1 cellular context compared by ENCODE assay signal in genomic region chr2:216108967-216109921, GRCh38.
A peak's percentile ranks its signal among the peaks of the same experiment; 100 is the strongest.
TF ChIP-seq lines count a peak whose summit lies in the region.

Gene XRCC5 (plus strand): TSS chr2:216109348. CDS start chr2:216109437, 89 bp downstream.

TF ChIP-seq in K562, 482 proteins besides CTCF, POLR2A, EP300 and RAD21 (continued from another document and continues in another):
- TF ChIP-seq, protein P1, sequence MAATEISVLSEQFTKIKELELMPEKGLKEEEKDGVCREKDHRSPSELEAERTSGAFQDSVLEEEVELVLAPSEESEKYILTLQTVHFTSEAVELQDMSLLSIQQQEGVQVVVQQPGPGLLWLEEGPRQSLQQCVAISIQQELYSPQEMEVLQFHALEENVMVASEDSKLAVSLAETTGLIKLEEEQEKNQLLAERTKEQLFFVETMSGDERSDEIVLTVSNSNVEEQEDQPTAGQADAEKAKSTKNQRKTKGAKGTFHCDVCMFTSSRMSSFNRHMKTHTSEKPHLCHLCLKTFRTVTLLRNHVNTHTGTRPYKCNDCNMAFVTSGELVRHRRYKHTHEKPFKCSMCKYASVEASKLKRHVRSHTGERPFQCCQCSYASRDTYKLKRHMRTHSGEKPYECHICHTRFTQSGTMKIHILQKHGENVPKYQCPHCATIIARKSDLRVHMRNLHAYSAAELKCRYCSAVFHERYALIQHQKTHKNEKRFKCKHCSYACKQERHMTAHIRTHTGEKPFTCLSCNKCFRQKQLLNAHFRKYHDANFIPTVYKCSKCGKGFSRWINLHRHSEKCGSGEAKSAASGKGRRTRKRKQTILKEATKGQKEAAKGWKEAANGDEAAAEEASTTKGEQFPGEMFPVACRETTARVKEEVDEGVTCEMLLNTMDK (IDR thresholded peaks at IDR 0.05; ENCODE audit: borderline replicate concordance, insufficient read depth, low read depth, low read length, poor library complexity, severe bottlenecking) = no peak
- TF ChIP-seq TRIM28 (IDR thresholded peaks at IDR 0.05) = no peak
- no peak for TF ChIP-seq NFATC3 (IDR thresholded peaks at IDR 0.05)
- no peak for TF ChIP-seq RBM25 (IDR thresholded peaks at IDR 0.05; ENCODE audit: low read depth, low read length, severe bottlenecking)
- TF ChIP-seq, protein P2, sequence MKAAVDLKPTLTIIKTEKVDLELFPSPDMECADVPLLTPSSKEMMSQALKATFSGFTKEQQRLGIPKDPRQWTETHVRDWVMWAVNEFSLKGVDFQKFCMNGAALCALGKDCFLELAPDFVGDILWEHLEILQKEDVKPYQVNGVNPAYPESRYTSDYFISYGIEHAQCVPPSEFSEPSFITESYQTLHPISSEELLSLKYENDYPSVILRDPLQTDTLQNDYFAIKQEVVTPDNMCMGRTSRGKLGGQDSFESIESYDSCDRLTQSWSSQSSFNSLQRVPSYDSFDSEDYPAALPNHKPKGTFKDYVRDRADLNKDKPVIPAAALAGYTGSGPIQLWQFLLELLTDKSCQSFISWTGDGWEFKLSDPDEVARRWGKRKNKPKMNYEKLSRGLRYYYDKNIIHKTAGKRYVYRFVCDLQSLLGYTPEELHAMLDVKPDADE (conservative IDR thresholded peaks at IDR 0.05; ENCODE audit: control insufficient read depth, low read depth, low read length) = 0 out of 2 replicates have a peak, but pooled peaks have one; percentile 48
- peak; percentile 100 for TF ChIP-seq HNRNPLL (IDR thresholded peaks at IDR 0.05; ENCODE audit: low read depth, low read length, poor library complexity, severe bottlenecking)
- TF ChIP-seq KDM5B (IDR thresholded peaks at IDR 0.05; ENCODE audit: insufficient replicate concordance, low read depth, low read length) = peak; percentile 67
- no peak for TF ChIP-seq ELK1 (CRISPR knock-in tag; IDR thresholded peaks at IDR 0.05)
- 0 out of 2 replicates have a peak, but pooled peaks have one; percentile 36 for TF ChIP-seq XRCC5 (IDR thresholded peaks at IDR 0.05; ENCODE audit: low read depth, low read length)
- peak; percentile 75 for TF ChIP-seq L3MBTL2 (IDR thresholded peaks at IDR 0.05)
- no peak for TF ChIP-seq ZNF3 (CRISPR knock-in tag; IDR thresholded peaks at IDR 0.05)
- TF ChIP-seq POLR2H (tag; IDR thresholded peaks at IDR 0.05; ENCODE audit: low read depth) = peak; percentile 80
- TF ChIP-seq, protein P3, sequence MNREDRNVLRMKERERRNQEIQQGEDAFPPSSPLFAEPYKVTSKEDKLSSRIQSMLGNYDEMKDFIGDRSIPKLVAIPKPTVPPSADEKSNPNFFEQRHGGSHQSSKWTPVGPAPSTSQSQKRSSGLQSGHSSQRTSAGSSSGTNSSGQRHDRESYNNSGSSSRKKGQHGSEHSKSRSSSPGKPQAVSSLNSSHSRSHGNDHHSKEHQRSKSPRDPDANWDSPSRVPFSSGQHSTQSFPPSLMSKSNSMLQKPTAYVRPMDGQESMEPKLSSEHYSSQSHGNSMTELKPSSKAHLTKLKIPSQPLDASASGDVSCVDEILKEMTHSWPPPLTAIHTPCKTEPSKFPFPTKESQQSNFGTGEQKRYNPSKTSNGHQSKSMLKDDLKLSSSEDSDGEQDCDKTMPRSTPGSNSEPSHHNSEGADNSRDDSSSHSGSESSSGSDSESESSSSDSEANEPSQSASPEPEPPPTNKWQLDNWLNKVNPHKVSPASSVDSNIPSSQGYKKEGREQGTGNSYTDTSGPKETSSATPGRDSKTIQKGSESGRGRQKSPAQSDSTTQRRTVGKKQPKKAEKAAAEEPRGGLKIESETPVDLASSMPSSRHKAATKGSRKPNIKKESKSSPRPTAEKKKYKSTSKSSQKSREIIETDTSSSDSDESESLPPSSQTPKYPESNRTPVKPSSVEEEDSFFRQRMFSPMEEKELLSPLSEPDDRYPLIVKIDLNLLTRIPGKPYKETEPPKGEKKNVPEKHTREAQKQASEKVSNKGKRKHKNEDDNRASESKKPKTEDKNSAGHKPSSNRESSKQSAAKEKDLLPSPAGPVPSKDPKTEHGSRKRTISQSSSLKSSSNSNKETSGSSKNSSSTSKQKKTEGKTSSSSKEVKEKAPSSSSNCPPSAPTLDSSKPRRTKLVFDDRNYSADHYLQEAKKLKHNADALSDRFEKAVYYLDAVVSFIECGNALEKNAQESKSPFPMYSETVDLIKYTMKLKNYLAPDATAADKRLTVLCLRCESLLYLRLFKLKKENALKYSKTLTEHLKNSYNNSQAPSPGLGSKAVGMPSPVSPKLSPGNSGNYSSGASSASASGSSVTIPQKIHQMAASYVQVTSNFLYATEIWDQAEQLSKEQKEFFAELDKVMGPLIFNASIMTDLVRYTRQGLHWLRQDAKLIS (CRISPR knock-in tag; IDR thresholded peaks at IDR 0.05) = peak; percentile 84; the same call in 1 of the 2 replicates
- no peak for TF ChIP-seq STAT5A (IDR thresholded peaks at IDR 0.05; ENCODE audit: borderline replicate concordance, low read length)
- no peak for TF ChIP-seq GTF2B (IDR thresholded peaks at IDR 0.05; ENCODE audit: extremely low read depth, insufficient read length)
- TF ChIP-seq TAF7 (tag; IDR thresholded peaks at IDR 0.05) = peak; percentile 62; the same call in 1 of the 2 replicates
- TF ChIP-seq, protein P4, sequence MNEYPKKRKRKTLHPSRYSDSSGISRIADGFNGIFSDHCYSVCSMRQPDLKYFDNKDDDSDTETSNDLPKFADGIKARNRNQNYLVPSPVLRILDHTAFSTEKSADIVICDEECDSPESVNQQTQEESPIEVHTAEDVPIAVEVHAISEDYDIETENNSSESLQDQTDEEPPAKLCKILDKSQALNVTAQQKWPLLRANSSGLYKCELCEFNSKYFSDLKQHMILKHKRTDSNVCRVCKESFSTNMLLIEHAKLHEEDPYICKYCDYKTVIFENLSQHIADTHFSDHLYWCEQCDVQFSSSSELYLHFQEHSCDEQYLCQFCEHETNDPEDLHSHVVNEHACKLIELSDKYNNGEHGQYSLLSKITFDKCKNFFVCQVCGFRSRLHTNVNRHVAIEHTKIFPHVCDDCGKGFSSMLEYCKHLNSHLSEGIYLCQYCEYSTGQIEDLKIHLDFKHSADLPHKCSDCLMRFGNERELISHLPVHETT (CRISPR knock-in tag; conservative IDR thresholded peaks at IDR 0.05 in 1 of 2, IDR thresholded peaks at IDR 0.05 in 1 of 2) = peak in 1 of 2 experiments; percentile 48; a peak in 2 of 4 replicates
- TF ChIP-seq NCOR1 (IDR thresholded peaks at IDR 0.05) = no peak
- no peak for TF ChIP-seq ZBTB43 (CRISPR knock-in tag; IDR thresholded peaks at IDR 0.05)
- peak; percentile 81; the same call in 1 of the 2 replicates for TF ChIP-seq KAT7 (CRISPR knock-in tag; IDR thresholded peaks at IDR 0.05; ENCODE audit: borderline replicate concordance)
- TF ChIP-seq MTA2 (IDR thresholded peaks at IDR 0.05; ENCODE audit: low read depth) = no peak
- TF ChIP-seq ZC3H8 (IDR thresholded peaks at IDR 0.05) = no peak
- no peak for TF ChIP-seq ILK (tag; IDR thresholded peaks at IDR 0.05; ENCODE audit: borderline replicate concordance, low read depth)
- TF ChIP-seq ATF1 (CRISPR knock-in tag; IDR thresholded peaks at IDR 0.05) = no peak
- TF ChIP-seq ATF1 (tag; IDR thresholded peaks at IDR 0.05) = peak; percentile 20; the same call in 1 of the 2 replicates
- TF ChIP-seq NFRKB (IDR thresholded peaks at IDR 0.05; ENCODE audit: low read depth) = peak; percentile 61; the same call in 1 of the 2 replicates
- TF ChIP-seq YY1 (IDR thresholded peaks at IDR 0.05; ENCODE audit: borderline replicate concordance in 1 of 3, control insufficient read depth in 1 of 3, extremely low read depth in 1 of 3, insufficient read depth in 3 of 3, insufficient read length in 1 of 3, insufficient replicate concordance in 2 of 3, low read depth in 1 of 3, low read length in 2 of 3) = no peak
- no peak for TF ChIP-seq E2F5 (CRISPR knock-in tag; IDR thresholded peaks at IDR 0.05)
- TF ChIP-seq, protein P5, sequence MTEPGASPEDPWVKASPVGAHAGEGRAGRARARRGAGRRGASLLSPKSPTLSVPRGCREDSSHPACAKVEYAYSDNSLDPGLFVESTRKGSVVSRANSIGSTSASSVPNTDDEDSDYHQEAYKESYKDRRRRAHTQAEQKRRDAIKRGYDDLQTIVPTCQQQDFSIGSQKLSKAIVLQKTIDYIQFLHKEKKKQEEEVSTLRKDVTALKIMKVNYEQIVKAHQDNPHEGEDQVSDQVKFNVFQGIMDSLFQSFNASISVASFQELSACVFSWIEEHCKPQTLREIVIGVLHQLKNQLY (CRISPR knock-in tag; conservative IDR thresholded peaks at IDR 0.05) = no peak
- TF ChIP-seq, protein P6, sequence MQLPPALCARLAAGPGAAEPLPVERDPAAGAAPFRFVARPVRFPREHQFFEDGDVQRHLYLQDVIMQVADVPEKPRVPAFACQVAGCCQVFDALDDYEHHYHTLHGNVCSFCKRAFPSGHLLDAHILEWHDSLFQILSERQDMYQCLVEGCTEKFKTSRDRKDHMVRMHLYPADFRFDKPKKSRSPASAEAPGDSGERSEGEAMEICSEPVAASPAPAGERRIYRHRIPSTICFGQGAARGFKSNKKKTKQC (CRISPR knock-in tag; IDR thresholded peaks at IDR 0.05) = peak; percentile 52; the same call in 1 of the 2 replicates
- no peak for TF ChIP-seq ZNF77 (CRISPR knock-in tag; IDR thresholded peaks at IDR 0.05)
- TF ChIP-seq POLR2B (IDR thresholded peaks at IDR 0.05; ENCODE audit: low read depth, partially characterized antibody) = peak; percentile 96
- TF ChIP-seq FOXP4 (CRISPR knock-in tag; IDR thresholded peaks at IDR 0.05; ENCODE audit: borderline replicate concordance) = peak; percentile 23; the same call in 1 of the 2 replicates
- TF ChIP-seq, protein P7, sequence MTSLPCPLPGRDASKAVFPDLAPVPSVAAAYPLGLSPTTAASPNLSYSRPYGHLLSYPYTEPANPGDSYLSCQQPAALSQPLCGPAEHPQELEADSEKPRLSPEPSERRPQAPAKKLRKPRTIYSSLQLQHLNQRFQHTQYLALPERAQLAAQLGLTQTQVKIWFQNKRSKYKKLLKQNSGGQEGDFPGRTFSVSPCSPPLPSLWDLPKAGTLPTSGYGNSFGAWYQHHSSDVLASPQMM (CRISPR knock-in tag; IDR thresholded peaks at IDR 0.05) = no peak
- no peak for TF ChIP-seq TEAD4 (IDR thresholded peaks at IDR 0.05; ENCODE audit: low read length)
- no peak for TF ChIP-seq TEAD4 (CRISPR knock-in tag; IDR thresholded peaks at IDR 0.05; ENCODE audit: borderline replicate concordance)
- TF ChIP-seq RBFOX2 (IDR thresholded peaks at IDR 0.05; ENCODE audit: low read depth, low read length) = peak; percentile 94
- peak; percentile 77 for TF ChIP-seq PHF20 (IDR thresholded peaks at IDR 0.05; ENCODE audit: partially characterized antibody)
- TF ChIP-seq RBBP5 (IDR thresholded peaks at IDR 0.05; ENCODE audit: borderline replicate concordance, insufficient read depth, low read length, poor library complexity, severe bottlenecking) = peak; percentile 68
- TF ChIP-seq RHOXF2B (CRISPR knock-in tag; conservative IDR thresholded peaks at IDR 0.05) = no peak
- peak in 1 of 2 experiments; percentile 80; a peak in 2 of 4 replicates for TF ChIP-seq KDM4B (IDR thresholded peaks at IDR 0.05; ENCODE audit: borderline replicate concordance in 2 of 2, low read depth in 1 of 2)
- TF ChIP-seq, protein P8, sequence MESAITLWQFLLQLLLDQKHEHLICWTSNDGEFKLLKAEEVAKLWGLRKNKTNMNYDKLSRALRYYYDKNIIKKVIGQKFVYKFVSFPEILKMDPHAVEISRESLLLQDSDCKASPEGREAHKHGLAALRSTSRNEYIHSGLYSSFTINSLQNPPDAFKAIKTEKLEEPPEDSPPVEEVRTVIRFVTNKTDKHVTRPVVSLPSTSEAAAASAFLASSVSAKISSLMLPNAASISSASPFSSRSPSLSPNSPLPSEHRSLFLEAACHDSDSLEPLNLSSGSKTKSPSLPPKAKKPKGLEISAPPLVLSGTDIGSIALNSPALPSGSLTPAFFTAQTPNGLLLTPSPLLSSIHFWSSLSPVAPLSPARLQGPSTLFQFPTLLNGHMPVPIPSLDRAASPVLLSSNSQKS (CRISPR knock-in tag; IDR thresholded peaks at IDR 0.05) = no peak
- TF ChIP-seq ZNF184 (CRISPR knock-in tag; IDR thresholded peaks at IDR 0.05) = no peak
- TF ChIP-seq NFE2L1 (tag; IDR thresholded peaks at IDR 0.05; ENCODE audit: borderline replicate concordance, low read depth) = no peak
